Comparison of ENCODE assay signal across 8 cellular contexts in genomic region chr4:23888421-23889319, GRCh38. TPM values are rescaled to one million over a fixed set of nuclear protein-coding genes. Genes with fewer than 3 reads are reported as not detected.
A peak's percentile ranks its signal among the peaks of the same experiment; 100 is the strongest.
DNase-seq lines count a peak whose midpoint lies in the region; ATAC-seq and TF ChIP-seq lines count a peak whose summit lies in the region.

No MANE protein-coding gene starts in this region.

- DNase-seq in stimulated activated naive CD8-positive, alpha-beta T cell treated with anti-CD3 and anti-CD28 coated beads, Interleukin-15, amount 100 ng/mL, for 72 hours = no peak
- no peak for DNase-seq in stimulated activated naive CD8-positive, alpha-beta T cell treated with anti-CD3 and anti-CD28 coated beads, Interleukin-15, Interleukin-2, amounts not matched to agents 100 U/mL and 50 U/mL, for 24 hours
- DNase-seq in endothelial cell (ENCODE audit: low spot score) (peak; percentile 14), midbrain (lab: John Stamatoyannopoulos, UW) (peak; percentile 63), aorta (no peak), COR-L47 (lab: John Stamatoyannopoulos, UW) (no peak), posterior vena cava (ENCODE audit: low spot score) (no peak)

- no peaks in the 10 kb centered on the region for H3K36me3 ChIP-seq in aorta (ENCODE audit: control insufficient read depth in 1 of 2, insufficient read depth in 2 of 2, low read length in 1 of 2)

- peaks cover 41% of the 10 kb centered on the region for H3K27me3 Mint-ChIP-seq in stimulated activated naive CD8-positive, alpha-beta T cell treated with anti-CD3 and anti-CD28 coated beads, Interleukin-15, amount 100 ng/mL, for 72 hours
- H3K27me3 Mint-ChIP-seq in endothelial cell (ENCODE audit: unreplicated experiment) = peaks cover 3% of the 10 kb centered on the region

- no peak overlapping the region for H3K27ac ChIP-seq in aorta (ENCODE audit: low read depth in 1 of 2, low read length in 2 of 2)

- no peaks in the 10 kb centered on the region for H3K9me3 Mint-ChIP-seq in stimulated activated naive CD8-positive, alpha-beta T cell treated with anti-CD3 and anti-CD28 coated beads, Interleukin-15, amount 100 ng/mL, for 72 hours
- H3K9me3 Mint-ChIP-seq in endothelial cell (ENCODE audit: unreplicated experiment) = no peaks in the 10 kb centered on the region

- no peak for TF ChIP-seq CTCF in endothelial cell (IDR thresholded peaks at IDR 0.05; ENCODE audit: unreplicated experiment)

- no peaks in the 10 kb centered on the region for H3K9me3 ChIP-seq in aorta (ENCODE audit: control insufficient read depth, low read length)

- H3K4me1 ChIP-seq in aorta (ENCODE audit: control insufficient read depth in 1 of 2, insufficient read depth in 2 of 2, low read length in 2 of 2) = no peaks in the 10 kb centered on the region

- ATAC-seq in stimulated activated naive CD8-positive, alpha-beta T cell treated with anti-CD3 and anti-CD28 coated beads, Interleukin-15, amount 100 ng/mL, for 72 hours = no peak
- no peak for ATAC-seq in stimulated activated naive CD8-positive, alpha-beta T cell treated with anti-CD3 and anti-CD28 coated beads, Interleukin-15, Interleukin-2, amounts not matched to agents 100 U/mL and 50 U/mL, for 24 hours
- peak; percentile 65 for ATAC-seq in aorta (ENCODE audit: low FRiP score)
- no peak for ATAC-seq in HG02642 (IDR thresholded peaks at IDR 0.05; ENCODE audit: poor library complexity, unreplicated experiment)

- peak overlapping the region; percentile 21 to 32 for H3K4me3 Mint-ChIP-seq in stimulated activated naive CD8-positive, alpha-beta T cell treated with anti-CD3 and anti-CD28 coated beads, Interleukin-15, amount 100 ng/mL, for 72 hours
- peak overlapping the region; percentile 68 for H3K4me3 Mint-ChIP-seq in endothelial cell (ENCODE audit: unreplicated experiment)

- H3K36me3 Mint-ChIP-seq in endothelial cell (ENCODE audit: low read depth, unreplicated experiment) = no peaks in the 10 kb centered on the region

- peak overlapping the region; percentile 54 to 57 for H3K4me3 ChIP-seq in aorta (ENCODE audit: low read length in 2 of 2)

- H3K4me1 Mint-ChIP-seq in stimulated activated naive CD8-positive, alpha-beta T cell treated with anti-CD3 and anti-CD28 coated beads, Interleukin-15, amount 100 ng/mL, for 72 hours = peaks cover 19% of the 10 kb centered on the region
- peaks cover 22% of the 10 kb centered on the region for H3K4me1 Mint-ChIP-seq in endothelial cell (ENCODE audit: unreplicated experiment)

- 2 to 3% methylated on average over 25 of the region's 25 CpGs for WGBS in aorta, 2 donors

- no peak overlapping the region for H3K27ac Mint-ChIP-seq in stimulated activated naive CD8-positive, alpha-beta T cell treated with anti-CD3 and anti-CD28 coated beads, Interleukin-15, amount 100 ng/mL, for 72 hours
- no peak overlapping the region for H3K27ac Mint-ChIP-seq in endothelial cell (ENCODE audit: unreplicated experiment)

- no peaks in the 10 kb centered on the region for H3K27me3 ChIP-seq in aorta (ENCODE audit: control insufficient read depth in 1 of 2, insufficient read depth in 2 of 2, low read length in 1 of 2)

- intact Hi-C loops in aorta (cut with DNase I) (loop anchor here in 1 of 2 donors (10.0 kb wide), 1 partner anchor 956 kb away; no protein-coding TSS in a partner anchor), posterior vena cava (cut with DNase I) (no loop called here)

RNA-seq across cellular contexts. Expression of gene PPARGC1A, which starts 1.2 kb away (rescaled TPM):
- total RNA-seq in endothelial cell (ENCODE audit: unreplicated experiment) (11.4 TPM), aorta (1 to 10 TPM; 2.6 to 3.8 TPM), posterior vena cava (10 to 100 TPM; 20.7 to 27.7 TPM)
- polyA plus RNA-seq in aorta = 1 to 10 TPM in 1 of 2 donors, under 1 TPM in 1; 0.67 to 1.1 TPM

Comparison
In these comparisons a context has a peak if more than half of its experiments do, and no peak if none do; other contexts are left out.
1. DNase-seq: peak in endothelial cell (single experiment) and midbrain (single experiment); none in stimulated activated naive CD8-positive, alpha-beta T cell treated with anti-CD3 and anti-CD28 coated beads, Interleukin-15, amount 100 ng/mL, for 72 hours (0 of 2), stimulated activated naive CD8-positive, alpha-beta T cell treated with anti-CD3 and anti-CD28 coated beads, Interleukin-15, Interleukin-2, amounts not matched to agents 100 U/mL and 50 U/mL, for 24 hours (single experiment), aorta (0 of 2), COR-L47 (single experiment) and posterior vena cava (single experiment).